Comparison of ENCODE assay signal across 8 cellular contexts in the genomic region with DNA sequence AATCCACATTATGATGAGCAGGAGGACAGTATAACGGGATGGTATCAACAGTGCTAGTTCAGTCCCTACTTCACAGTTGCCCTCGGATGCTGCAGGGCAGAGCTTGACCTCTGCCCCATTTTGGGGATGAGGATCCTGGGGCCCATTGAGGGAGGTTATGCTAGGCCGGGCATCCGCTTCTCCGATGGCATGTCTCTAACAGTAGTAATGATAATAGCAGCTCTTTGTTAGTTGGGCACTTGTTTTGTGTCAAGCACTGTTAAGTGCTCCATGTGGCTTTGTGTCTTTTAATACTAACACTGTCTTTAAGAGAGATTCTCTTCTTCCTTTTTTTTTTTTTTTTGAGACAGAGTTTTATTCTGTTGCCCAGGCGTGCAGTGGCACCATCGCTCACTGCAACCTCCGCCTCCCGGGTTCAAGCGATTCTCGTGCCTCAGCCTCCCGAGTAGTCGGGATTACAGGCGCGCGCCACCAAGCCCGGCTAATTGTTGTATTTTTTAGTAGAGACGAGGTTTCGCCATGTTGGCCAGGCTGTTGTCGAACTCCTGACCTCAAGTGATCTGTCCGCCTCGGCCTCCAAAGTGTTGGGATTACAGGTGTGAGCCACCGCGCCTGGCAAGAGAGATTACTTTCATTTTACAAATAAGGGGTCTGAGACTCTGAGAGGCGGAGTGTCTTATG. TPM values are rescaled to one million over a fixed set of nuclear protein-coding genes. Genes with fewer than 3 reads are reported as not detected.
DNase-seq lines count a peak whose midpoint lies in the region; ATAC-seq and TF ChIP-seq lines count a peak whose summit lies in the region.

No MANE protein-coding gene starts in this region.

- no peaks in the 10 kb centered on the region; the same call in 2 of the 3 replicates for H3K9me3 Mint-ChIP-seq in GM23338

- peaks cover 57% of the 10 kb centered on the region for H3K79me2 ChIP-seq in GM23338 (replicated peaks; ENCODE audit: insufficient read depth)

- ATAC-seq in GM23338 (peak; percentile 3; the same call in 2 of the 3 replicates), SK-N-SH treated with all-trans-retinoic acid at 6 μM for 48 hours (no peak; the same call in 2 of the 3 replicates), HG03432 (IDR thresholded peaks at IDR 0.05; ENCODE audit: unreplicated experiment) (no peak)

- peak overlapping the region; percentile 91 for H3K27ac ChIP-seq in GM23338 (ENCODE audit: low read depth)

- no peaks in the 10 kb centered on the region for H3K9me2 ChIP-seq in GM23338 (ENCODE audit: insufficient read depth)

- H3K36me3 Mint-ChIP-seq in GM23338 (ENCODE audit: low read depth): peaks cover 5% of the 10 kb centered on the region; the same call in 2 of the 3 replicates

- peak overlapping the region; percentile 100 for H3K4me2 ChIP-seq in GM23338

- H3F3A ChIP-seq in GM23338 (replicated peaks; ENCODE audit: low read depth): peaks cover 57% of the 10 kb centered on the region

- H3K27me3 Mint-ChIP-seq in GM23338 (ENCODE audit: insufficient read depth, low read depth, poor library complexity): peaks cover 31% of the 10 kb centered on the region

- H3K4me3 ChIP-seq in GM23338 (peak overlapping the region; percentile 89), retinal pigment epithelial cell (ENCODE audit: low read length) (peak overlapping the region; percentile 78)

- peak overlapping the region; percentile 98 for H3K27ac Mint-ChIP-seq in GM23338

- H3K4me1 ChIP-seq in GM23338 (ENCODE audit: insufficient read depth): peaks cover 32% of the 10 kb centered on the region

- H3K4me3 Mint-ChIP-seq in GM23338: peak overlapping the region; percentile 97

- peaks cover 30% of the 10 kb centered on the region for H3K4me1 Mint-ChIP-seq in GM23338

- 0 out of 2 replicates have a peak, but pooled peaks cover 2% of the 10 kb centered on the region for H3K36me3 ChIP-seq in GM23338 (ENCODE audit: insufficient read depth)

- no peak for DNase-seq in GM23338 (ENCODE audit: low spot score)
- peak; percentile 24 for DNase-seq in fibroblast of peridontal ligament (ENCODE audit: extremely low read depth)
- no peak for DNase-seq in retinal pigment epithelial cell (ENCODE audit: low read depth)
- no peak for DNase-seq in SIG-M5 (lab: John Stamatoyannopoulos, UW)
- DNase-seq in islet precursor cell: no peak
- no peak for DNase-seq in GF-D8 (lab: John Stamatoyannopoulos, UW)

- no peak for TF ChIP-seq CTCF in GM23338 (conservative IDR thresholded peaks at IDR 0.05; ENCODE audit: low read depth in 2 of 2)
- TF ChIP-seq CTCF in retinal pigment epithelial cell (conservative IDR thresholded peaks at IDR 0.05; ENCODE audit: low read depth, low read length): no peak

- no peaks in the 10 kb centered on the region for H3K27me3 ChIP-seq in GM23338 (ENCODE audit: insufficient read depth)

- peaks cover 46% of the 10 kb centered on the region for H4K20me1 ChIP-seq in GM23338 (replicated peaks; ENCODE audit: insufficient read depth)

- H2AFZ ChIP-seq in GM23338: no peak overlapping the region

TF ChIP-seq in GM23338, 12 proteins besides CTCF, POLR2A, EP300 and RAD21 (continues in another document):
- TF ChIP-seq EZH2phosphoT487 (IDR thresholded peaks at IDR 0.05; ENCODE audit: unreplicated experiment): no peak
- TF ChIP-seq, protein P1, sequence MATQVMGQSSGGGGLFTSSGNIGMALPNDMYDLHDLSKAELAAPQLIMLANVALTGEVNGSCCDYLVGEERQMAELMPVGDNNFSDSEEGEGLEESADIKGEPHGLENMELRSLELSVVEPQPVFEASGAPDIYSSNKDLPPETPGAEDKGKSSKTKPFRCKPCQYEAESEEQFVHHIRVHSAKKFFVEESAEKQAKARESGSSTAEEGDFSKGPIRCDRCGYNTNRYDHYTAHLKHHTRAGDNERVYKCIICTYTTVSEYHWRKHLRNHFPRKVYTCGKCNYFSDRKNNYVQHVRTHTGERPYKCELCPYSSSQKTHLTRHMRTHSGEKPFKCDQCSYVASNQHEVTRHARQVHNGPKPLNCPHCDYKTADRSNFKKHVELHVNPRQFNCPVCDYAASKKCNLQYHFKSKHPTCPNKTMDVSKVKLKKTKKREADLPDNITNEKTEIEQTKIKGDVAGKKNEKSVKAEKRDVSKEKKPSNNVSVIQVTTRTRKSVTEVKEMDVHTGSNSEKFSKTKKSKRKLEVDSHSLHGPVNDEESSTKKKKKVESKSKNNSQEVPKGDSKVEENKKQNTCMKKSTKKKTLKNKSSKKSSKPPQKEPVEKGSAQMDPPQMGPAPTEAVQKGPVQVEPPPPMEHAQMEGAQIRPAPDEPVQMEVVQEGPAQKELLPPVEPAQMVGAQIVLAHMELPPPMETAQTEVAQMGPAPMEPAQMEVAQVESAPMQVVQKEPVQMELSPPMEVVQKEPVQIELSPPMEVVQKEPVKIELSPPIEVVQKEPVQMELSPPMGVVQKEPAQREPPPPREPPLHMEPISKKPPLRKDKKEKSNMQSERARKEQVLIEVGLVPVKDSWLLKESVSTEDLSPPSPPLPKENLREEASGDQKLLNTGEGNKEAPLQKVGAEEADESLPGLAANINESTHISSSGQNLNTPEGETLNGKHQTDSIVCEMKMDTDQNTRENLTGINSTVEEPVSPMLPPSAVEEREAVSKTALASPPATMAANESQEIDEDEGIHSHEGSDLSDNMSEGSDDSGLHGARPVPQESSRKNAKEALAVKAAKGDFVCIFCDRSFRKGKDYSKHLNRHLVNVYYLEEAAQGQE (IDR thresholded peaks at IDR 0.05; ENCODE audit: unreplicated experiment): no peak

TF ChIP-seq in SK-N-SH treated with all-trans-retinoic acid at 6 μM for 48 hours, 23 proteins besides CTCF, POLR2A, EP300 and RAD21:
- TF ChIP-seq, protein P2, sequence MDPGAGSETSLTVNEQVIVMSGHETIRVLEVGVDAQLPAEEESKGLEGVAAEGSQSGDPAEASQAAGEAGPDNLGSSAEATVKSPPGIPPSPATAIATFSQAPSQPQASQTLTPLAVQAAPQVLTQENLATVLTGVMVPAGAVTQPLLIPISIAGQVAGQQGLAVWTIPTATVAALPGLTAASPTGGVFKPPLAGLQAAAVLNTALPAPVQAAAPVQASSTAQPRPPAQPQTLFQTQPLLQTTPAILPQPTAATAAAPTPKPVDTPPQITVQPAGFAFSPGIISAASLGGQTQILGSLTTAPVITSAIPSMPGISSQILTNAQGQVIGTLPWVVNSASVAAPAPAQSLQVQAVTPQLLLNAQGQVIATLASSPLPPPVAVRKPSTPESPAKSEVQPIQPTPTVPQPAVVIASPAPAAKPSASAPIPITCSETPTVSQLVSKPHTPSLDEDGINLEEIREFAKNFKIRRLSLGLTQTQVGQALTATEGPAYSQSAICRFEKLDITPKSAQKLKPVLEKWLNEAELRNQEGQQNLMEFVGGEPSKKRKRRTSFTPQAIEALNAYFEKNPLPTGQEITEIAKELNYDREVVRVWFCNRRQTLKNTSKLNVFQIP (CRISPR knock-in tag; IDR thresholded peaks at IDR 0.05; ENCODE audit: borderline replicate concordance, low read depth): no peak
- TF ChIP-seq ZNF70 (CRISPR knock-in tag; IDR thresholded peaks at IDR 0.05): peak; percentile 86; the same call in 1 of the 2 replicates

RNA-seq across cellular contexts. Expression of a gene that starts 1.1 kb away (rescaled TPM):
- total RNA-seq in GM23338 (2014; rRNA removed; shearing (Covaris generic)): 152 and 177 TPM in 2 replicates
- 61.2 and 69.3 TPM in 2 replicates for polyA plus RNA-seq in GM23338 (2016; fragmentation: Nextera tagmentation; extraction: Ambion mirVana)

RNA-seq across cellular contexts. Expression of a gene that starts 37.9 kb away (rescaled TPM):
- 0.35 TPM in 1 of 2 replicates, not detected in the other for total RNA-seq in GM23338 (2014; rRNA removed; shearing (Covaris generic))
- polyA plus RNA-seq in GM23338 (2016; fragmentation: Nextera tagmentation; extraction: Ambion mirVana): not detected in 2 replicates

RNA-seq across cellular contexts. Expression of a gene that starts 58.7 kb away (rescaled TPM):
- 2,222 and 2,281 TPM in 2 replicates for total RNA-seq in GM23338 (2014; rRNA removed; shearing (Covaris generic))
- polyA plus RNA-seq in GM23338 (2016; fragmentation: Nextera tagmentation; extraction: Ambion mirVana): 711 and 726 TPM in 2 replicates
